In the genomic region with DNA sequence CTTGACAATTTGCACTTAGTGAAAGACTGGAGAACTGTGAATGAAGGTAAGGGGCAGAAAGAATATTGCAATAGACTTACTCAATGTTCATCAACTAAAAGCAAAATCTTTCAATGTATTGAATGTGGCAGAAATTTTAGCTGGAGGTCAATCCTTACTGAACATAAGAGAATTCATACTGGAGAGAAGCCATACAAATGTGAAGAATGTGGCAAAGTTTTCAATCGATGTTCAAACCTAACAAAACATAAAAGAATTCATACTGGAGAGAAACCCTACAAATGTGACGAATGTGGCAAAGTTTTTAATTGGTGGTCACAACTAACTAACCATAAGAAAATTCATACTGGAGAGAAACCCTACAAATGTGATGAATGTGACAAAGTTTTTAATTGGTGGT, we compare ENCODE assay signal across 32 cellular contexts.
DNase-seq lines count a peak whose midpoint lies in the region; ATAC-seq and TF ChIP-seq lines count a peak whose summit lies in the region.
"Had no signal": no experiment of that assay in that cellular context is flagged by ENCODE, and none has a peak within 500 bp of the region (broad histone marks: within the 10 kb centered on the region; RNA-seq: fewer than 3 reads in every experiment).

No MANE protein-coding gene starts in this region.

- TF ChIP-seq CTCF in astrocyte of the spinal cord (IDR thresholded peaks at IDR 0.05; ENCODE audit: low read depth, low read length) (no peak), thyroid gland (IDR thresholded peaks at IDR 0.05) (no peak)

- no peak overlapping the region for H3K9ac ChIP-seq in iPS-20b (ENCODE audit: low read depth, low read length)
- H3K9ac ChIP-seq: neural progenitor cell, parathyroid adenoma had no signal

- in situ Hi-C loops in astrocyte of the spinal cord (cut with HindIII; ENCODE audit: low sequenced_read_pairs), result no loop called here

- peaks cover 74% of the 10 kb centered on the region for H3K36me3 ChIP-seq in iPS-20b (ENCODE audit: insufficient read depth, low read depth, low read length)
- peaks cover 19 to 23% of the 10 kb centered on the region in 2 donors for H3K36me3 ChIP-seq in thyroid gland

- no peak for ATAC-seq in HG02588 (IDR thresholded peaks at IDR 0.05; ENCODE audit: unreplicated experiment)
- ATAC-seq: activated CD4-positive, CD25-positive, alpha-beta regulatory T cell treated with anti-CD3 and anti-CD28 coated beads, Interleukin-2, amount 50 U/mL, for 24 hours; right cardiac atrium; T-cell had no signal

- peak; percentile 13 for DNase-seq in DMS 273 (lab: John Stamatoyannopoulos, UW; ENCODE audit: unreplicated experiment)
- no peak for DNase-seq in DMS 273 treated with DMSO at 0.1 percent for 48 hours (lab: John Stamatoyannopoulos, UW)
- DNase-seq in astrocyte of the spinal cord (ENCODE audit: low read depth, low spot score), result peak; percentile 14
- no peak for DNase-seq in thyroid gland
- no peak for DNase-seq in EL
- DNase-seq in posterior cingulate gyrus, result no peak
- DNase-seq: activated CD4-positive, alpha-beta memory T cell treated with anti-CD3 and anti-CD28 coated beads for 36 hours; activated CD8-positive, alpha-beta memory T cell treated with anti-CD3 and anti-CD28 coated beads, Interleukin-2, amount 50 U/mL, for 48 hours; activated naive CD4-positive, alpha-beta T cell treated with anti-CD3 and anti-CD28 coated beads, Interleukin-2, amount 50 U/mL, for 16 hours; AML-193; aorta; caudate nucleus; CD8-positive, alpha-beta memory T cell; glutamatergic neuron; H7; kidney; NCI-H146; NCI-H2107; NCI-H774; right cardiac atrium; RPMI8226; stimulated activated CD4-positive, alpha-beta T cell treated with anti-CD3 and anti-CD28 coated beads, Interleukin-2, amount 100 ng/mL, for 48 hours; substantia nigra; T-cell had no signal

- H3K4me3 ChIP-seq in astrocyte of the spinal cord (ENCODE audit: low read depth, low read length), result no peak overlapping the region
- H3K4me3 ChIP-seq in iPS-20b (ENCODE audit: low read length), result peak overlapping the region; percentile 19; the same call in 1 of the 2 replicates
- no peak overlapping the region for H3K4me3 ChIP-seq in thyroid gland (replicated peaks in 1 of 3)
- H3K4me3 ChIP-seq: lung, neural progenitor cell, SJSA1 had no signal

- H3K4me1 ChIP-seq in iPS-20b (ENCODE audit: insufficient read depth, low read length), result no peaks in the 10 kb centered on the region
- no peaks in the 10 kb centered on the region for H3K4me1 ChIP-seq in thyroid gland
- H3K4me1 ChIP-seq: neural progenitor cell, parathyroid adenoma, SJSA1 had no signal

- 92 to 93% methylated on average over 2 of the region's 2 CpGs for whole genome bisulfite sequencing in thyroid gland, 2 donors

- intact Hi-C loops in thyroid gland (cut with DNase I) (loop anchor here (10.0 kb wide), 1 partner anchor 120 kb away; no protein-coding TSS in a partner anchor), posterior cingulate gyrus (cut with DNase I) (no loop called here)

- TF ChIP-seq POLR2A in thyroid gland (IDR thresholded peaks at IDR 0.05), result no peak

- H3K27ac ChIP-seq in iPS-20b (ENCODE audit: low read length) (no peak overlapping the region), thyroid gland (no peak overlapping the region)
- H3K27ac ChIP-seq: 22Rv1, neural progenitor cell, parathyroid adenoma, SJSA1 had no signal

- H3K9me3 ChIP-seq in iPS-20b (ENCODE audit: insufficient read depth, low read depth, low read length) (peaks cover 100% of the 10 kb centered on the region), thyroid gland (peaks cover 42% of the 10 kb centered on the region)

- no peaks in the 10 kb centered on the region for H3K27me3 ChIP-seq in iPS-20b (ENCODE audit: insufficient read depth, low read length)
- no peaks in the 10 kb centered on the region for H3K27me3 ChIP-seq in thyroid gland
- H3K27me3 ChIP-seq: neural progenitor cell, SJSA1 had no signal

Comparison
In these comparisons a context has a peak if more than half of its experiments do, and no peak if none do; other contexts are left out.
1. DNase-seq: peak in DMS 273 (single experiment) and astrocyte of the spinal cord (single experiment); none in DMS 273 treated with DMSO at 0.1 percent for 48 hours (single experiment), thyroid gland (0 of 2), EL (single experiment) and posterior cingulate gyrus (0 of 10).